In the genomic region with DNA sequence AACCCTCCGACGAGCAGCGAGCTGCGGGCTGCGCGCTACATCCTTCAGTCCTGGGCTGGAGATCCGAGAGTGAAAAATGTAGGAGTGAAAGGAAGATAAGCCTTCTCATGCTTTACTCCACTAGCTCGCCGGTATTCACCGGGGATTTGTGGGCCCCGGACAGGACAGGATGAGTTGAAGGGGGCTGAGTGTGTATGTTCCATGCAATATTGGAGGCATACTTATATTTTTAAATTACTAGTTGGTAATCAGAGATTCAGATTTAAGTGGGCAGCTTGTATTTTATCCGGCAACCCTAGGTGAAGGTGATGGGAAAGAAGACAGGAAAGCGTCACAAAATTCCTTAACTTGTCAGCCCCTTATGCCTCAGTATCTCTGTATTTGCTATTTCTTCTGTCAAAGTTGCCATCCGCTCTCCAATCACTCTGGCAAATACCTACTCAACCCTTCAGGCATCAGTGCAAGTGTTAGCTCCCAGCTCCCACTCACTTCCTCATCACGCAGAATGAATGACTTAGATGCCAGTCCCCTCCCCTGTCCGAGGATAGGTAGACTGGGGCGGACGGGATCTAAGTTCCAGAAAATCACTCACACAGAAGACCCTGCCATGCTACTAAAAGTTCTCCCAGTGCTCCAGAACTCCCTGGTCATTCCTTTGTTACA, we compare ENCODE assay signal across 8 cellular contexts. TPM values are rescaled to one million over a fixed set of nuclear protein-coding genes. Genes with fewer than 3 reads are reported as not detected.
DNase-seq lines count a peak whose midpoint lies in the region; ATAC-seq, FAIRE-seq and TF ChIP-seq lines count a peak whose summit lies in the region.

No MANE protein-coding gene starts in this region.

- H3K9ac ChIP-seq in KMS-11 (peak overlapping the region; percentile 52; the same call in 1 of the 2 replicates), astrocyte (ENCODE audit: low read length) (peak overlapping the region; percentile 76)

- peak overlapping the region; percentile 73 for H3K27ac Mint-ChIP-seq in astrocyte (ENCODE audit: unreplicated experiment)
- peak overlapping the region; percentile 87 for H3K27ac Mint-ChIP-seq in stimulated activated memory B cell treated with anti-CD40 and anti-IgM and Interleukin-4, amounts not matched to agents 10 μg/mL and 1 μg/mL and 100 μg/mL, for 72 hours

- H3K9me3 Mint-ChIP-seq in astrocyte (ENCODE audit: unreplicated experiment): no peaks in the 10 kb centered on the region
- no peaks in the 10 kb centered on the region for H3K9me3 Mint-ChIP-seq in stimulated activated memory B cell treated with anti-CD40 and anti-IgM and Interleukin-4, amounts not matched to agents 10 μg/mL and 1 μg/mL and 100 μg/mL, for 72 hours

- no peaks in the 10 kb centered on the region for H3K9me3 ChIP-seq in astrocyte (ENCODE audit: insufficient read depth, low read depth, low read length)

- H4K20me1 ChIP-seq in KMS-11 (ENCODE audit: insufficient read depth) (0 out of 2 replicates have a peak, but pooled peaks cover 3% of the 10 kb centered on the region), astrocyte (ENCODE audit: insufficient read depth, low read length) (peaks cover 16% of the 10 kb centered on the region)

- peaks cover 5% of the 10 kb centered on the region for H3K4me1 Mint-ChIP-seq in astrocyte (ENCODE audit: low read depth, unreplicated experiment)
- H3K4me1 Mint-ChIP-seq in stimulated activated memory B cell treated with anti-CD40 and anti-IgM and Interleukin-4, amounts not matched to agents 10 μg/mL and 1 μg/mL and 100 μg/mL, for 72 hours: peaks cover 30% of the 10 kb centered on the region

- no peaks in the 10 kb centered on the region for H3K27me3 Mint-ChIP-seq in astrocyte (ENCODE audit: low read depth, unreplicated experiment)
- no peaks in the 10 kb centered on the region for H3K27me3 Mint-ChIP-seq in stimulated activated memory B cell treated with anti-CD40 and anti-IgM and Interleukin-4, amounts not matched to agents 10 μg/mL and 1 μg/mL and 100 μg/mL, for 72 hours

- H3K4me2 ChIP-seq in KMS-11: peak overlapping the region; percentile 76
- H3K4me2 ChIP-seq in astrocyte (ENCODE audit: low read length): peak overlapping the region; percentile 99

- ATAC-seq in Right ventricle myocardium inferior: peak; percentile 34
- ATAC-seq in stimulated activated memory B cell treated with anti-CD40 and anti-IgM and Interleukin-4, amounts not matched to agents 10 μg/mL and 1 μg/mL and 100 μg/mL, for 72 hours: peak; percentile 31
- no peak for ATAC-seq in HG02678 (IDR thresholded peaks at IDR 0.05; ENCODE audit: unreplicated experiment)

- H3K27ac ChIP-seq in KMS-11 (no peak overlapping the region), astrocyte (ENCODE audit: low read depth, low read length) (peak overlapping the region; percentile 46)

- H3K36me3 ChIP-seq in KMS-11 (ENCODE audit: insufficient read depth) (no peaks in the 10 kb centered on the region), astrocyte (ENCODE audit: insufficient read depth, low read length) (no peaks in the 10 kb centered on the region)

- TF ChIP-seq CTCF in KMS-11 (conservative IDR thresholded peaks at IDR 0.05; ENCODE audit: low read depth, low read length) (no peak), astrocyte (IDR thresholded peaks at IDR 0.05; ENCODE audit: insufficient read depth, low read depth, low read length) (no peak)

- H3K4me3 ChIP-seq in KMS-11 (IDR thresholded peaks at IDR 0.05; ENCODE audit: insufficient read depth, low read depth, low read length) (peak overlapping the region; percentile 87), astrocyte (ENCODE audit: insufficient read depth, low read depth, low read length) (peak overlapping the region; percentile 98)

- peaks cover 15% of the 10 kb centered on the region for H3K79me2 ChIP-seq in KMS-11 (ENCODE audit: insufficient read depth, low read depth)
- peaks cover 17% of the 10 kb centered on the region for H3K79me2 ChIP-seq in astrocyte (ENCODE audit: insufficient read depth, low read length)

- DNase-seq in Right ventricle myocardium inferior (ENCODE audit: missing footprints) (no peak), cardiac septum (ENCODE audit: low spot score) (no peak), astrocyte (ENCODE audit: low read depth) (no peak), islet precursor cell (peak; percentile 52), cortex of kidney (lab: John Stamatoyannopoulos, UW) (no peak)

- H2AFZ ChIP-seq in KMS-11 (ENCODE audit: low read depth) (peak overlapping the region; percentile 90), astrocyte (ENCODE audit: low read depth, low read length) (peak overlapping the region; percentile 98)

- peak overlapping the region; percentile 98 for H3K4me3 Mint-ChIP-seq in astrocyte (ENCODE audit: unreplicated experiment)
- peak overlapping the region; percentile 94 for H3K4me3 Mint-ChIP-seq in stimulated activated memory B cell treated with anti-CD40 and anti-IgM and Interleukin-4, amounts not matched to agents 10 μg/mL and 1 μg/mL and 100 μg/mL, for 72 hours

- H3K27me3 ChIP-seq in KMS-11 (ENCODE audit: insufficient read depth, low read depth): no peaks in the 10 kb centered on the region
- H3K27me3 ChIP-seq in astrocyte (ENCODE audit: insufficient read depth, low read length): no peaks in the 10 kb centered on the region

- peaks cover 43% of the 10 kb centered on the region for H3K4me1 ChIP-seq in KMS-11 (ENCODE audit: low read depth, poor library complexity, severe bottlenecking)
- H3K4me1 ChIP-seq in astrocyte (ENCODE audit: insufficient read depth, low read length): peaks cover 13% of the 10 kb centered on the region

- intact Hi-C loops in Right ventricle myocardium inferior (cut with DNase I) (loop anchor here (5.0 kb wide), 1 partner anchor 250 kb away; the partner anchor contains the start of gene DUSP23), cardiac septum (cut with DNase I) (loop anchor here (5.0 kb wide), 1 partner anchor 250 kb away; the partner anchor contains the start of gene DUSP23)

- H3K36me3 Mint-ChIP-seq in astrocyte (ENCODE audit: low read depth, unreplicated experiment): no peaks in the 10 kb centered on the region
- H3K36me3 Mint-ChIP-seq in stimulated activated memory B cell treated with anti-CD40 and anti-IgM and Interleukin-4, amounts not matched to agents 10 μg/mL and 1 μg/mL and 100 μg/mL, for 72 hours: no peaks in the 10 kb centered on the region

- FAIRE-seq in astrocyte (lab: Jason Lieb, UNC): no peak

RNA-seq across cellular contexts. Expression of gene PIGM, which starts 0.5 kb away (rescaled TPM):
- total RNA-seq in Right ventricle myocardium inferior: 2.4 TPM
- 2.3 TPM for total RNA-seq in cardiac septum
- 7.0 and 7.8 TPM in 2 replicates for total RNA-seq in astrocyte

RNA-seq across cellular contexts. Expression of gene KCNJ10, which starts 37.7 kb away (rescaled TPM):
- total RNA-seq in Right ventricle myocardium inferior (not detected), cardiac septum (0.05 TPM), astrocyte (0.27 and 0.29 TPM in 2 replicates)

RNA-seq across cellular contexts. Expression of gene KCNJ9, which starts 49.0 kb away (rescaled TPM):
- total RNA-seq in Right ventricle myocardium inferior (not detected), cardiac septum (not detected), astrocyte (not detected in 2 replicates)
